Comparison of ENCODE assay signal across 18 cellular contexts in genomic region chr5:9302228-9302627, GRCh38.
DNase-seq lines count a peak whose midpoint lies in the region; ATAC-seq and TF ChIP-seq lines count a peak whose summit lies in the region.
"Had no signal": no experiment of that assay in that cellular context is flagged by ENCODE, and none has a peak within 500 bp of the region (broad histone marks: within the 10 kb centered on the region; RNA-seq: fewer than 3 reads in every experiment).

No MANE protein-coding gene starts in this region.

- no peaks in the 10 kb centered on the region for H3K9me3 Mint-ChIP-seq in progenitor cell of endocrine pancreas (ENCODE audit: low read depth)

- no peaks in the 10 kb centered on the region for H3K9me2 ChIP-seq in SK-N-SH

- H3K4me2 ChIP-seq in SK-N-SH = no peak overlapping the region

- no peak overlapping the region for H3K4me3 ChIP-seq in SK-N-SH (ENCODE audit: low read depth in 2 of 2, low read length in 1 of 2)
- H3K4me3 ChIP-seq in choroid plexus epithelial cell (ENCODE audit: low read depth, low read length) = no peak overlapping the region
- no peak overlapping the region for H3K4me3 ChIP-seq in aorta (ENCODE audit: low read length in 2 of 2)
- H3K4me3 ChIP-seq: Peyer's patch had no signal

- H3K27me3 ChIP-seq in SK-N-SH (ENCODE audit: insufficient read depth) (no peaks in the 10 kb centered on the region), aorta (ENCODE audit: control insufficient read depth in 1 of 2, insufficient read depth in 2 of 2, low read length in 1 of 2) (no peaks in the 10 kb centered on the region)
- H3K27me3 ChIP-seq: Peyer's patch had no signal

- no peak for DNase-seq in SK-N-SH
- DNase-seq in NCI-H460 (ENCODE audit: extremely low read depth, low read depth) = peak; percentile 70
- peak; percentile 33 for DNase-seq in choroid plexus epithelial cell (ENCODE audit: low read depth)
- DNase-seq in non-pigmented ciliary epithelial cell (ENCODE audit: low read depth) = peak; percentile 11
- no peak for DNase-seq in progenitor cell of endocrine pancreas (ENCODE audit: low spot score, unreplicated experiment)
- DNase-seq in aorta = no peak
- DNase-seq: DMS153, GDM1, KBM-7, MM.1S, NCI-H1105 treated with DMSO at 0.1 percent for 48 hours, NCI-H187, NCI-H446 treated with DMSO at 0.1 percent for 48 hours, NCI-H774, Peyer's patch had no signal

- TF ChIP-seq RAD21 in SK-N-SH (IDR thresholded peaks at IDR 0.05; ENCODE audit: low read length) = no peak

- H3K4me1 ChIP-seq in SK-N-SH (ENCODE audit: control insufficient read depth in 1 of 2, insufficient read depth in 2 of 2, low read depth in 1 of 2, low read length in 1 of 2) (no peaks in the 10 kb centered on the region), aorta (ENCODE audit: control insufficient read depth in 1 of 2, insufficient read depth in 2 of 2, low read length in 2 of 2) (no peaks in the 10 kb centered on the region)
- H3K4me1 ChIP-seq: Peyer's patch had no signal

- no peak for ATAC-seq in SK-N-SH treated with all-trans-retinoic acid at 6 μM for 48 hours
- ATAC-seq in aorta (ENCODE audit: low FRiP score) = no peak
- no peak for ATAC-seq in GM18870 (IDR thresholded peaks at IDR 0.05; ENCODE audit: unreplicated experiment)

- no peak overlapping the region for H2AFZ ChIP-seq in SK-N-SH (ENCODE audit: low read depth)

- H3K27ac Mint-ChIP-seq in progenitor cell of endocrine pancreas = no peak overlapping the region

- TF ChIP-seq EP300 in SK-N-SH (IDR thresholded peaks at IDR 0.05; ENCODE audit: borderline replicate concordance in 1 of 2, low read depth in 1 of 2, low read length in 1 of 2) = no peak

- no peak overlapping the region for H3K27ac ChIP-seq in SK-N-SH (ENCODE audit: low read depth in 2 of 2, low read length in 1 of 2)
- H3K27ac ChIP-seq in aorta (ENCODE audit: low read depth in 1 of 2, low read length in 2 of 2) = no peak overlapping the region
- H3K27ac ChIP-seq: C4-2B, Peyer's patch had no signal

- POLR2A ChIA-PET in SK-N-SH (lab: Yijun Ruan, JAX) = no interaction called here

- H4K20me1 ChIP-seq in SK-N-SH (ENCODE audit: insufficient read depth) = no peaks in the 10 kb centered on the region

- TF ChIP-seq CTCF in SK-N-SH (IDR thresholded peaks at IDR 0.05) (no peak), choroid plexus epithelial cell (conservative IDR thresholded peaks at IDR 0.05; ENCODE audit: low read depth, low read length) (no peak), progenitor cell of endocrine pancreas (IDR thresholded peaks at IDR 0.05; ENCODE audit: unreplicated experiment) (no peak)

- intact Hi-C loops in aorta (cut with DNase I) = no loop called here

- no peaks in the 10 kb centered on the region for H3K36me3 ChIP-seq in SK-N-SH (replicated peaks in 1 of 2; ENCODE audit: control insufficient read depth in 1 of 2, insufficient read depth in 2 of 2, low read length in 1 of 2)
- no peaks in the 10 kb centered on the region for H3K36me3 ChIP-seq in aorta (ENCODE audit: control insufficient read depth in 1 of 2, insufficient read depth in 2 of 2, low read length in 1 of 2)
- H3K36me3 ChIP-seq: Peyer's patch had no signal

- H3F3A ChIP-seq in SK-N-SH (replicated peaks; ENCODE audit: insufficient read depth) = no peaks in the 10 kb centered on the region

- H3K27me3 Mint-ChIP-seq in progenitor cell of endocrine pancreas = no peaks in the 10 kb centered on the region

- H3K9ac ChIP-seq in SK-N-SH = no peak overlapping the region

- H3K4me1 Mint-ChIP-seq in progenitor cell of endocrine pancreas (ENCODE audit: low read depth) = peaks cover under 1% of the 10 kb centered on the region

- 45% methylated on average over 2 of the region's 2 CpGs for WGBS in SK-N-SH (ENCODE audit: low lambda C conversion rate)
- 76 to 85% methylated on average over 2 of the region's 2 CpGs for WGBS in aorta, 2 donors

- H3K79me2 ChIP-seq in SK-N-SH (ENCODE audit: insufficient read depth) = no peaks in the 10 kb centered on the region

- no peak overlapping the region for H3K4me3 Mint-ChIP-seq in progenitor cell of endocrine pancreas (ENCODE audit: low read depth)

- H3K9me3 ChIP-seq in SK-N-SH (no peaks in the 10 kb centered on the region), aorta (ENCODE audit: control insufficient read depth, low read length) (no peaks in the 10 kb centered on the region)
- H3K9me3 ChIP-seq: Peyer's patch had no signal

- CTCF ChIA-PET in SK-N-SH (lab: Yijun Ruan, JAX) = no interaction called here

- H3K36me3 Mint-ChIP-seq in progenitor cell of endocrine pancreas (ENCODE audit: insufficient read depth) = no peaks in the 10 kb centered on the region

TF ChIP-seq in SK-N-SH treated with all-trans-retinoic acid at 6 μM for 48 hours, 23 proteins besides CTCF, POLR2A, EP300 and RAD21:
- TF ChIP-seq, protein P1, sequence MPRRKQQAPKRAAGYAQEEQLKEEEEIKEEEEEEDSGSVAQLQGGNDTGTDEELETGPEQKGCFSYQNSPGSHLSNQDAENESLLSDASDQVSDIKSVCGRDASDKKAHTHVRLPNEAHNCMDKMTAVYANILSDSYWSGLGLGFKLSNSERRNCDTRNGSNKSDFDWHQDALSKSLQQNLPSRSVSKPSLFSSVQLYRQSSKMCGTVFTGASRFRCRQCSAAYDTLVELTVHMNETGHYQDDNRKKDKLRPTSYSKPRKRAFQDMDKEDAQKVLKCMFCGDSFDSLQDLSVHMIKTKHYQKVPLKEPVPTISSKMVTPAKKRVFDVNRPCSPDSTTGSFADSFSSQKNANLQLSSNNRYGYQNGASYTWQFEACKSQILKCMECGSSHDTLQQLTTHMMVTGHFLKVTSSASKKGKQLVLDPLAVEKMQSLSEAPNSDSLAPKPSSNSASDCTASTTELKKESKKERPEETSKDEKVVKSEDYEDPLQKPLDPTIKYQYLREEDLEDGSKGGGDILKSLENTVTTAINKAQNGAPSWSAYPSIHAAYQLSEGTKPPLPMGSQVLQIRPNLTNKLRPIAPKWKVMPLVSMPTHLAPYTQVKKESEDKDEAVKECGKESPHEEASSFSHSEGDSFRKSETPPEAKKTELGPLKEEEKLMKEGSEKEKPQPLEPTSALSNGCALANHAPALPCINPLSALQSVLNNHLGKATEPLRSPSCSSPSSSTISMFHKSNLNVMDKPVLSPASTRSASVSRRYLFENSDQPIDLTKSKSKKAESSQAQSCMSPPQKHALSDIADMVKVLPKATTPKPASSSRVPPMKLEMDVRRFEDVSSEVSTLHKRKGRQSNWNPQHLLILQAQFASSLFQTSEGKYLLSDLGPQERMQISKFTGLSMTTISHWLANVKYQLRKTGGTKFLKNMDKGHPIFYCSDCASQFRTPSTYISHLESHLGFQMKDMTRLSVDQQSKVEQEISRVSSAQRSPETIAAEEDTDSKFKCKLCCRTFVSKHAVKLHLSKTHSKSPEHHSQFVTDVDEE (CRISPR knock-in tag; IDR thresholded peaks at IDR 0.05) = no peak
- 0 out of 2 replicates have a peak, but pooled peaks have one; percentile 22 for TF ChIP-seq CREB5 (CRISPR knock-in tag; IDR thresholded peaks at IDR 0.05; ENCODE audit: low read depth)

TF ChIP-seq in SK-N-SH, 30 proteins besides CTCF, POLR2A, EP300 and RAD21:
- TF ChIP-seq FOSL2 (IDR thresholded peaks at IDR 0.05; ENCODE audit: borderline replicate concordance, low read depth) = no peak
- TF ChIP-seq MEF2A (IDR thresholded peaks at IDR 0.05; ENCODE audit: borderline replicate concordance, low read depth) = no peak
- TF ChIP-seq NRF1 (IDR thresholded peaks at IDR 0.05; ENCODE audit: low read depth, low read length) = no peak
- no peak for TF ChIP-seq CHD2 (IDR thresholded peaks at IDR 0.05; ENCODE audit: low read length, partially characterized antibody)
- TF ChIP-seq TEAD4 (IDR thresholded peaks at IDR 0.05; ENCODE audit: borderline replicate concordance, insufficient read depth) = no peak
- TF ChIP-seq, protein P2, sequence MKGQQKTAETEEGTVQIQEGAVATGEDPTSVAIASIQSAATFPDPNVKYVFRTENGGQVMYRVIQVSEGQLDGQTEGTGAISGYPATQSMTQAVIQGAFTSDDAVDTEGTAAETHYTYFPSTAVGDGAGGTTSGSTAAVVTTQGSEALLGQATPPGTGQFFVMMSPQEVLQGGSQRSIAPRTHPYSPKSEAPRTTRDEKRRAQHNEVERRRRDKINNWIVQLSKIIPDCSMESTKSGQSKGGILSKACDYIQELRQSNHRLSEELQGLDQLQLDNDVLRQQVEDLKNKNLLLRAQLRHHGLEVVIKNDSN (IDR thresholded peaks at IDR 0.05; ENCODE audit: borderline replicate concordance, low read depth) = no peak
- no peak for TF ChIP-seq EZH2phosphoT487 (IDR thresholded peaks at IDR 0.05; ENCODE audit: borderline replicate concordance, low read depth)
- TF ChIP-seq TAF1 (IDR thresholded peaks at IDR 0.05; ENCODE audit: borderline replicate concordance, low read depth, low read length) = no peak
TF ChIP-seq in SK-N-SH: peak in this region for 0.

Comparison
In these comparisons a context has a peak if more than half of its experiments do, and no peak if none do; other contexts are left out.
1. DNase-seq: peak in NCI-H460 (single experiment), choroid plexus epithelial cell (single experiment) and non-pigmented ciliary epithelial cell (single experiment); none in SK-N-SH (single experiment), progenitor cell of endocrine pancreas (single experiment) and aorta (0 of 2).